23 cellular contexts compared by ENCODE assay signal in genomic region chr6:81590314-81590691, GRCh38.
"Had no signal": no experiment of that assay in that cellular context is flagged by ENCODE, and none has a peak within 500 bp of the region (broad histone marks: within the 10 kb centered on the region; RNA-seq: fewer than 3 reads in every experiment).

No MANE protein-coding gene starts in this region.

- ATAC-seq: gastroesophageal sphincter; sciatic nerve; stimulated activated naive B cell treated with anti-CD40 and anti-IgM and Interleukin-4, amounts not matched to agents 10 μg/mL and 1 μg/mL and 100 μg/mL, for 72 hours; stimulated activated naive CD8-positive, alpha-beta T cell treated with anti-CD3 and anti-CD28 coated beads, Interleukin-15, amount 100 ng/mL, for 72 hours had no signal

- H3K36me3 ChIP-seq: esophagus muscularis mucosa, gastroesophageal sphincter, pancreas, prostate gland, spleen, transverse colon had no signal

- H3K27me3 ChIP-seq: esophagus muscularis mucosa, gastroesophageal sphincter, pancreas, spleen, testis, transverse colon had no signal

- FAIRE-seq: endometrium, keratinocyte, pancreas, urothelium cell line had no signal

- H3K4me3 ChIP-seq: esophagus muscularis mucosa, gastroesophageal sphincter, pancreas, prostate gland, spleen, testis, transverse colon had no signal

- H3K9me3 ChIP-seq: esophagus muscularis mucosa, gastroesophageal sphincter, pancreas, prostate gland, spleen, testis, transverse colon had no signal

- DNase-seq: effector memory CD4-positive, alpha-beta T cell; glutamatergic neuron; immature natural killer cell; mesendoderm; naive B cell; occipital lobe; pancreas; spleen; stimulated activated CD4-positive, alpha-beta T cell treated with anti-CD3 and anti-CD28 coated beads, Interleukin-15, amount 100 ng/mL, for 24 hours; stimulated activated CD4-positive, alpha-beta T cell treated with anti-CD3 and anti-CD28 coated beads, Interleukin-1b, Interleukin-23, amount 100 ng/mL, for 48 hours; stimulated activated CD4-positive, alpha-beta T cell treated with anti-CD3 and anti-CD28 coated beads, Interleukin-4, amount 100 ng/mL, for 24 hours; stimulated activated naive B cell treated with anti-CD40 and anti-IgM and Interleukin-4, amounts not matched to agents 10 μg/mL and 1 μg/mL and 100 μg/mL, for 72 hours; stimulated activated naive CD8-positive, alpha-beta T cell treated with anti-CD3 and anti-CD28 coated beads, Interleukin-15, amount 100 ng/mL, for 72 hours; testis; transverse colon had no signal

- H3K4me1 ChIP-seq: esophagus muscularis mucosa, gastroesophageal sphincter, pancreas, prostate gland, spleen, testis, transverse colon had no signal

- H3K27ac ChIP-seq: epithelial cell of prostate, esophagus muscularis mucosa, gastroesophageal sphincter, pancreas, prostate gland, spleen, testis, transverse colon had no signal
